ENCODE assay signal across 25 cellular contexts in the genomic region with DNA sequence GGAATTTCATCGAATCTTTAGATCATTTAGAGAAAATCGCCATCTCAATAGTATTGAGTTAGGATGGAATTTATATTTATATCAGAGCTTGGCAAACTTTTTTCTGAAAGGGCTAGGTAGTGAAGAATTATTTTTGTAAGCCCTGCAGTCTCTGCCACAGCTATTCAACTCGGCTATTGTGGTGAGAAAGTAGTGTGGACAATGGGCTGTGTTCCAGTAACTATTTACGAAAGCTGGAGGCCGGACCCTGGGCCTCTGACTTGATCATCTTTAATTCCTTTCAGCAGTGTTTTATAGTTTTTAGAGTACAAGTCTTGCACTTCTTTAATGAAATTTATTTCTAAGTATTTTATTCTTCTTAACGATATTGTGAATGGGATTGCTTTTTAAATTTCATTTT.
"Had no signal": no experiment of that assay in that cellular context is flagged by ENCODE, and none has a peak within 500 bp of the region (broad histone marks: within the 10 kb centered on the region; RNA-seq: fewer than 3 reads in every experiment).

No MANE protein-coding gene starts in this region.

- H3K27ac Mint-ChIP-seq: activated CD4-positive, alpha-beta memory T cell treated with anti-CD3 and anti-CD28 coated beads, Interleukin-2, amount 10 ng/mL, durations not matched to agents 7 days and 5 days; activated CD4-positive, alpha-beta T cell treated with anti-CD3 and anti-CD28 coated beads for 36 hours; activated CD4-positive, alpha-beta T cell treated with anti-CD3 and anti-CD28 coated beads, Interleukin-2, amount 10 ng/mL, durations not matched to agents 24 days and 14 days; activated naive CD4-positive, alpha-beta T cell treated with anti-CD3 and anti-CD28 coated beads, Interleukin-2, amount 10 ng/mL, durations not matched to agents 7 days and 5 days; activated naive CD4-positive, alpha-beta T cell treated with anti-CD3 and anti-CD28 coated beads, Interleukin-2, amount 50 U/mL, for 72 hours; activated naive CD8-positive, alpha-beta T cell treated with anti-CD3 and anti-CD28 coated beads, Interleukin-2, amount 10 ng/mL, durations not matched to agents 7 days and 5 days; activated T-cell treated with anti-CD3 and anti-CD28 coated beads, Interleukin-2, amount 50 U/mL, for 24 hours; activated T-cell treated with anti-CD3 and anti-CD28 coated beads, Interleukin-2, amount 50 U/mL, for 72 hours; dendritic cell treated with granulocyte-macrophage colony-stimulating factor and Interleukin-4, amounts not matched to agents 40 ng/mL and 50 ng/mL, for 4 days; endodermal cell had no signal

- H3K4me3 ChIP-seq: ascending aorta, coronary artery, dorsolateral prefrontal cortex had no signal

- H3K27ac ChIP-seq: ascending aorta, brain microvascular endothelial cell, coronary artery, dorsolateral prefrontal cortex had no signal

- H3K27me3 ChIP-seq: ascending aorta, brain microvascular endothelial cell, dorsolateral prefrontal cortex had no signal

- H3K27me3 Mint-ChIP-seq: activated CD4-positive, alpha-beta memory T cell treated with anti-CD3 and anti-CD28 coated beads, Interleukin-2, amount 10 ng/mL, durations not matched to agents 7 days and 5 days; activated CD4-positive, alpha-beta T cell treated with anti-CD3 and anti-CD28 coated beads for 36 hours; activated CD4-positive, alpha-beta T cell treated with anti-CD3 and anti-CD28 coated beads, Interleukin-2, amount 10 ng/mL, durations not matched to agents 24 days and 14 days; activated naive CD4-positive, alpha-beta T cell treated with anti-CD3 and anti-CD28 coated beads, Interleukin-2, amount 10 ng/mL, durations not matched to agents 7 days and 5 days; activated naive CD8-positive, alpha-beta T cell treated with anti-CD3 and anti-CD28 coated beads, Interleukin-2, amount 10 ng/mL, durations not matched to agents 7 days and 5 days; activated T-cell treated with anti-CD3 and anti-CD28 coated beads, Interleukin-2, amount 50 U/mL, for 24 hours; central memory CD8-positive, alpha-beta T cell; dendritic cell treated with granulocyte-macrophage colony-stimulating factor and Interleukin-4, amounts not matched to agents 40 ng/mL and 50 ng/mL, for 4 days had no signal

- ATAC-seq: activated CD4-positive, alpha-beta T cell treated with anti-CD3 and anti-CD28 coated beads for 36 hours; activated naive CD4-positive, alpha-beta T cell treated with anti-CD3 and anti-CD28 coated beads, Interleukin-2, amount 50 U/mL, for 72 hours; activated T-cell treated with anti-CD3 and anti-CD28 coated beads, Interleukin-2, amount 50 U/mL, for 72 hours; esophagus mucosa had no signal

- H3K9me3 ChIP-seq: ascending aorta had no signal

- DNase-seq: activated CD4-positive, alpha-beta memory T cell treated with anti-CD3 and anti-CD28 coated beads, Interleukin-2, amount 10 ng/mL, durations not matched to agents 7 days and 5 days; activated CD4-positive, alpha-beta T cell treated with anti-CD3 and anti-CD28 coated beads for 36 hours; activated CD4-positive, alpha-beta T cell treated with anti-CD3 and anti-CD28 coated beads, Interleukin-2, amount 10 ng/mL, durations not matched to agents 24 days and 14 days; activated CD4-positive, CD25-positive, alpha-beta regulatory T cell; activated CD4-positive, CD25-positive, alpha-beta regulatory T cell treated with anti-CD3 and anti-CD28 coated beads, Interleukin-2, amount 50 U/mL, for 72 hours; activated CD8-positive, alpha-beta memory T cell treated with anti-CD3 and anti-CD28 coated beads, Interleukin-2, amount 50 U/mL, for 48 hours; activated gamma-delta T cell; activated naive CD4-positive, alpha-beta T cell; activated naive CD4-positive, alpha-beta T cell treated with anti-CD3 and anti-CD28 coated beads, Interleukin-2, amount 10 ng/mL, durations not matched to agents 7 days and 5 days; activated naive CD8-positive, alpha-beta T cell treated with anti-CD3 and anti-CD28 coated beads, Interleukin-2, amount 10 ng/mL, durations not matched to agents 7 days and 5 days; activated T-cell treated with anti-CD3 and anti-CD28 coated beads for 4 hours; activated T-cell treated with anti-CD3 and anti-CD28 coated beads, Interleukin-2, amount 50 U/mL, for 24 hours; activated T-cell treated with anti-CD3 and anti-CD28 coated beads, Interleukin-2, amount 50 U/mL, for 72 hours; brain microvascular endothelial cell; dorsolateral prefrontal cortex; effector memory CD4-positive, alpha-beta T cell; endodermal cell; foreskin fibroblast; T-helper 2 cell had no signal

- H3K36me3 Mint-ChIP-seq: activated naive CD4-positive, alpha-beta T cell treated with anti-CD3 and anti-CD28 coated beads, Interleukin-2, amount 10 ng/mL, durations not matched to agents 7 days and 5 days; activated naive CD4-positive, alpha-beta T cell treated with anti-CD3 and anti-CD28 coated beads, Interleukin-2, amount 50 U/mL, for 72 hours had no signal

- H3K36me3 ChIP-seq: ascending aorta, brain microvascular endothelial cell had no signal

- H3K4me3 Mint-ChIP-seq: activated CD4-positive, alpha-beta memory T cell treated with anti-CD3 and anti-CD28 coated beads, Interleukin-2, amount 10 ng/mL, durations not matched to agents 7 days and 5 days; activated CD4-positive, alpha-beta T cell treated with anti-CD3 and anti-CD28 coated beads for 36 hours; activated CD4-positive, alpha-beta T cell treated with anti-CD3 and anti-CD28 coated beads, Interleukin-2, amount 10 ng/mL, durations not matched to agents 24 days and 14 days; activated naive CD4-positive, alpha-beta T cell treated with anti-CD3 and anti-CD28 coated beads, Interleukin-2, amount 10 ng/mL, durations not matched to agents 7 days and 5 days; activated naive CD8-positive, alpha-beta T cell treated with anti-CD3 and anti-CD28 coated beads, Interleukin-2, amount 10 ng/mL, durations not matched to agents 7 days and 5 days; activated T-cell treated with anti-CD3 and anti-CD28 coated beads, Interleukin-2, amount 50 U/mL, for 24 hours; activated T-cell treated with anti-CD3 and anti-CD28 coated beads, Interleukin-2, amount 50 U/mL, for 72 hours; central memory CD8-positive, alpha-beta T cell; dendritic cell treated with granulocyte-macrophage colony-stimulating factor and Interleukin-4, amounts not matched to agents 40 ng/mL and 50 ng/mL, for 4 days; endodermal cell had no signal

- H3K4me1 Mint-ChIP-seq: activated CD4-positive, alpha-beta memory T cell treated with anti-CD3 and anti-CD28 coated beads, Interleukin-2, amount 10 ng/mL, durations not matched to agents 7 days and 5 days had no signal

- H3K9me3 Mint-ChIP-seq: activated CD4-positive, alpha-beta memory T cell treated with anti-CD3 and anti-CD28 coated beads, Interleukin-2, amount 10 ng/mL, durations not matched to agents 7 days and 5 days; activated CD4-positive, alpha-beta T cell treated with anti-CD3 and anti-CD28 coated beads, Interleukin-2, amount 10 ng/mL, durations not matched to agents 24 days and 14 days; activated naive CD4-positive, alpha-beta T cell treated with anti-CD3 and anti-CD28 coated beads, Interleukin-2, amount 10 ng/mL, durations not matched to agents 7 days and 5 days; activated naive CD4-positive, alpha-beta T cell treated with anti-CD3 and anti-CD28 coated beads, Interleukin-2, amount 50 U/mL, for 72 hours; activated naive CD8-positive, alpha-beta T cell treated with anti-CD3 and anti-CD28 coated beads, Interleukin-2, amount 10 ng/mL, durations not matched to agents 7 days and 5 days; activated T-cell treated with anti-CD3 and anti-CD28 coated beads, Interleukin-2, amount 50 U/mL, for 24 hours; activated T-cell treated with anti-CD3 and anti-CD28 coated beads, Interleukin-2, amount 50 U/mL, for 72 hours; central memory CD8-positive, alpha-beta T cell; dendritic cell treated with granulocyte-macrophage colony-stimulating factor and Interleukin-4, amounts not matched to agents 40 ng/mL and 50 ng/mL, for 4 days; endodermal cell had no signal
